ENCODE assay signal across 8 cellular contexts in the genomic region with DNA sequence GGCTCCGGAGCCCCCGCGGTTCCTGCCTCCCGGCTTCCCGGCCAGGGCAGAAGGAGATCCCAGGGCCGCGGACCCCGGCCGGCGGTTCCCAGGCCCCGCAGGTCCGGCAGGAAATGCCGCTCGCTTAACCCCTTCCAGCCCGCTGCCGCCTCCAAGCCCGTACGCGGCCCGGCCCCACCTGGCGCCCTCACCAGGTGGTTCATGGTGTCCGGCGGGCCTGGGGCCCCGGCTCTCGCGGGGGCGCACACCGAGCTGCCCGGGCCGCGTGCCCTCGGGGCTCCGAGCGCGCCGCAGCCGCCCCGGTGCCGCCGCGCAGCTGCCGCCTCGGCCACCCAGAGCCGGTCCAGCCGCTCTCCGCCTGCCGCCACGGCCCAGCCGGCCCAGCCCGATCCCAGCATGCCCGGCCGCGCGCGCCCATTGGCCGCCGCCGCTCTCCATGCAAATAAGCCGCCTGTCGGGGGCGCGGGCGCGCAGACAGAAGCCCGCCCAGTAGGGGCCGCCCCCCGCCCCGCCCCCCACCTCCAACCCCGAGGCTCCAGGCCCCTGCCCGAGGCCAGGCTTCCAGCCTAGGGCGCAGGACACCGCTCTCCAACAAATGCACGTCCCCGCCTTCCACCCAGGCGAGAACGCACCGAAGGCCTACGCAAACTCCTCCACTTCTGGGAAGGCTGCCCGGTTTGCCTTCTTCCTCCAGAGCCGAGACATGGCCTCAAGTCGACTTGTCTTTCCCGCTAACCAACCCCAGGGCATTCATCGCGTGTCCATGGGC. TPM values are rescaled to one million over a fixed set of nuclear protein-coding genes. Genes with fewer than 3 reads are reported as not detected.
DNase-seq lines count a peak whose midpoint lies in the region; ATAC-seq, FAIRE-seq and TF ChIP-seq lines count a peak whose summit lies in the region.

A gene with protein sequence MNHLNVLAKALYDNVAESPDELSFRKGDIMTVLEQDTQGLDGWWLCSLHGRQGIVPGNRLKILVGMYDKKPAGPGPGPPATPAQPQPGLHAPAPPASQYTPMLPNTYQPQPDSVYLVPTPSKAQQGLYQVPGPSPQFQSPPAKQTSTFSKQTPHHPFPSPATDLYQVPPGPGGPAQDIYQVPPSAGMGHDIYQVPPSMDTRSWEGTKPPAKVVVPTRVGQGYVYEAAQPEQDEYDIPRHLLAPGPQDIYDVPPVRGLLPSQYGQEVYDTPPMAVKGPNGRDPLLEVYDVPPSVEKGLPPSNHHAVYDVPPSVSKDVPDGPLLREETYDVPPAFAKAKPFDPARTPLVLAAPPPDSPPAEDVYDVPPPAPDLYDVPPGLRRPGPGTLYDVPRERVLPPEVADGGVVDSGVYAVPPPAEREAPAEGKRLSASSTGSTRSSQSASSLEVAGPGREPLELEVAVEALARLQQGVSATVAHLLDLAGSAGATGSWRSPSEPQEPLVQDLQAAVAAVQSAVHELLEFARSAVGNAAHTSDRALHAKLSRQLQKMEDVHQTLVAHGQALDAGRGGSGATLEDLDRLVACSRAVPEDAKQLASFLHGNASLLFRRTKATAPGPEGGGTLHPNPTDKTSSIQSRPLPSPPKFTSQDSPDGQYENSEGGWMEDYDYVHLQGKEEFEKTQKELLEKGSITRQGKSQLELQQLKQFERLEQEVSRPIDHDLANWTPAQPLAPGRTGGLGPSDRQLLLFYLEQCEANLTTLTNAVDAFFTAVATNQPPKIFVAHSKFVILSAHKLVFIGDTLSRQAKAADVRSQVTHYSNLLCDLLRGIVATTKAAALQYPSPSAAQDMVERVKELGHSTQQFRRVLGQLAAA (minus strand): TSS at position 345 of the 769 bp plus-strand sequence. CDS start 142 bp downstream, at position 203.

- peak within 1 kb of the TSS; percentile 84 for H4K8ac ChIP-seq in H1 (ENCODE audit: extremely low read depth, insufficient read depth, low read length)

- CTCF ChIA-PET in H1 (lab: Charles Lee; ENCODE audit: partially characterized antibody) = interaction anchor here (1.0 to 15.7 kb wide), 3 partner anchors 16 to 57 kb away, joined by 3 to 236 read pairs (median 4); no protein-coding TSS in a partner anchor

- H2AFZ ChIP-seq in H1 (ENCODE audit: low read length) = peak within 1 kb of the TSS; percentile 62; the same call in 1 of the 2 replicates

- no peak; a peak in 1 of 3 replicates for TF ChIP-seq POLR2A in H1 (IDR thresholded peaks at IDR 0.05; ENCODE audit: control extremely low read depth in 1 of 2, low read depth in 2 of 2, low read length in 2 of 2)

- H3K4ac ChIP-seq in H1 (replicated peaks; ENCODE audit: insufficient read length, low read depth, low read length) = peak within 1 kb of the TSS; percentile 94

- H2AK5ac ChIP-seq in H1 (ENCODE audit: low read depth, low read length) = peak within 1 kb of the TSS; percentile 97

- H3K27ac ChIP-seq in SJSA1 (peak within 1 kb of the TSS; percentile 92), H1 (ENCODE audit: low read depth, low read length) (peak within 1 kb of the TSS; percentile 84), lower lobe of right lung (peak within 1 kb of the TSS; percentile 90), subcutaneous abdominal adipose tissue (ENCODE audit: low read depth, low read length) (peak within 1 kb of the TSS; percentile 94)

- H4K91ac ChIP-seq in H1 (replicated peaks; ENCODE audit: insufficient read length, low read length) = peak within 1 kb of the TSS; percentile 98

- peak within 1 kb of the TSS; percentile 98 for H2BK15ac ChIP-seq in H1 (ENCODE audit: low read length)

- TF ChIP-seq CTCF in H1 (IDR thresholded peaks at IDR 0.05; ENCODE audit: control extremely low read depth in 1 of 3, insufficient read depth in 1 of 3, low read depth in 1 of 3, low read length in 3 of 3) = no peak
- peak; percentile 30 for TF ChIP-seq CTCF in lower lobe of right lung (IDR thresholded peaks at IDR 0.05)

- H3K4me3 ChIP-seq in SJSA1 (peak within 1 kb of the TSS; percentile 99), H1 (ENCODE audit: extremely low read depth in 1 of 4, insufficient read depth in 2 of 4, low read depth in 3 of 4, low read length in 4 of 4) (peak within 1 kb of the TSS; percentile 64 to 87 (median 68)), lower lobe of right lung (peak within 1 kb of the TSS; percentile 83), subcutaneous abdominal adipose tissue (ENCODE audit: low read depth in 1 of 5, low read length in 5 of 5) (peak within 1 kb of the TSS; percentile 64 to 75 (median 69))

- H3K56ac ChIP-seq in H1 (replicated peaks; ENCODE audit: insufficient read length, low read depth, low read length) = peak within 1 kb of the TSS; percentile 63

- peak within 1 kb of the TSS; percentile 78 for H4K5ac ChIP-seq in H1 (ENCODE audit: insufficient read length, low read depth, low read length)

- peak within 1 kb of the TSS; percentile 98 for H3K18ac ChIP-seq in H1 (ENCODE audit: extremely low read depth, low read length)

- H3K4me1 ChIP-seq in SJSA1 (replicated peaks) (peaks cover 93% of the 10 kb centered on the region), H1 (replicated peaks in 1 of 4; ENCODE audit: control insufficient read depth in 3 of 4, insufficient read depth in 4 of 4, low read length in 3 of 4) (peaks cover 13 to 76% (median 64%) of the 10 kb centered on the region in 4 experiments), lower lobe of right lung (peaks cover 91% of the 10 kb centered on the region), subcutaneous abdominal adipose tissue (ENCODE audit: control insufficient read depth in 5 of 5, insufficient read depth in 5 of 5, low read length in 5 of 5) (peaks cover 23 to 94% (median 87%) of the 10 kb centered on the region in 5 donors)

- no peaks in the 10 kb centered on the region for H3K9me3 ChIP-seq in SJSA1 (replicated peaks)
- H3K9me3 ChIP-seq in H1 (ENCODE audit: insufficient read depth in 2 of 2, low read depth in 1 of 2, low read length in 1 of 2) = no peaks in the 10 kb centered on the region
- H3K9me3 ChIP-seq in lower lobe of right lung = no peaks in the 10 kb centered on the region
- H3K9me3 ChIP-seq in subcutaneous abdominal adipose tissue (ENCODE audit: control insufficient read depth in 5 of 5, low read length in 5 of 5) = no peaks in the 10 kb centered on the region

- intact Hi-C loops in lower lobe of right lung (cut with DNase I) = no loop called here

- H2BK5ac ChIP-seq in H1 (ENCODE audit: low read depth, low read length) = peak within 1 kb of the TSS; percentile 98

- H2BK12ac ChIP-seq in H1 (ENCODE audit: low read depth, low read length) = peak within 1 kb of the TSS; percentile 97

- peak within 1 kb of the TSS; percentile 76 to 96 for H3K4me2 ChIP-seq in H1 (ENCODE audit: insufficient read depth in 1 of 2, low read depth in 2 of 2, low read length in 2 of 2)

- DNase-seq in NCI-H2107 treated with DMSO at 0.1 percent for 48 hours (lab: John Stamatoyannopoulos, UW; ENCODE audit: unreplicated experiment) (peak; percentile 19), NCI-H2107 (lab: John Stamatoyannopoulos, UW) (no peak), HUDEP-2 (lab: John Stamatoyannopoulos, UW; ENCODE audit: unreplicated experiment in 76 of 76) (peak in 66 of 76 experiments; percentile 17 to 82 (median 67)), SJSA1 (ENCODE audit: low read depth in 1 of 2, low spot score in 2 of 2) (peak; percentile 73 to 93), H1 (ENCODE audit: low read depth in 1 of 2, low spot score in 2 of 2) (peak; percentile 50 to 89), lower lobe of right lung (peak; percentile 93)

- ATAC-seq in GM21390 (IDR thresholded peaks at IDR 0.05; ENCODE audit: unreplicated experiment) = peak; percentile 78
- ATAC-seq in lower lobe of right lung = peak; percentile 86 to 87

- POLR2A ChIA-PET in H1 (lab: Charles Lee; ENCODE audit: partially characterized antibody) = interaction anchor here (0.9 to 16.2 kb wide), 9 partner anchors 13 to 316 kb away, joined by 3 to 375 read pairs (median 5); a partner anchor contains a TSS

- peaks cover 14% of the 10 kb centered on the region; the same call in 1 of the 2 replicates for H3K23me2 ChIP-seq in H1 (ENCODE audit: low read depth, low read length)

- TF ChIP-seq EP300 in H1 (IDR thresholded peaks at IDR 0.05; ENCODE audit: borderline replicate concordance in 1 of 2, low read depth in 2 of 2, low read length in 2 of 2) = no peak

- H4K20me1 ChIP-seq in H1 (replicated peaks in 1 of 2; ENCODE audit: control insufficient read depth in 1 of 2, insufficient read depth in 2 of 2, low read length in 2 of 2) = peaks cover 35 to 38% of the 10 kb centered on the region in 2 experiments

- H3K14ac ChIP-seq in H1 (ENCODE audit: insufficient read length) = no peak within 1 kb of the TSS

- H2BK120ac ChIP-seq in H1 (replicated peaks; ENCODE audit: low read depth, low read length) = peak within 1 kb of the TSS; percentile 47

- H2BK20ac ChIP-seq in H1 (ENCODE audit: low read length) = 0 out of 2 replicates have a peak within 1 kb of the TSS, but pooled peaks have one; percentile 100

- H3K36me3 ChIP-seq in SJSA1 (peaks cover 51% of the 10 kb centered on the region), H1 (ENCODE audit: control insufficient read depth in 2 of 4, insufficient read depth in 4 of 4, low read length in 3 of 4) (no peaks in the 10 kb centered on the region), lower lobe of right lung (no peaks in the 10 kb centered on the region), subcutaneous abdominal adipose tissue (ENCODE audit: control insufficient read depth in 5 of 5, insufficient read depth in 5 of 5, low read length in 5 of 5) (no peaks in the 10 kb centered on the region)

- H3K79me2 ChIP-seq in H1 (ENCODE audit: control insufficient read depth in 1 of 2, insufficient read depth in 2 of 2, low read length in 2 of 2) = peaks cover 27 to 79% of the 10 kb centered on the region in 2 experiments

- peaks cover 44% of the 10 kb centered on the region for H3K79me1 ChIP-seq in H1 (ENCODE audit: low read depth, low read length)

- FAIRE-seq in H1 (lab: Jason Lieb, UNC) = peak; percentile 36

- WGBS in H1 (ENCODE audit: extremely low coverage in 1 of 2, insufficient coverage in 1 of 2, insufficient read length in 1 of 2, insufficient replicate concordance in 2 of 2, low coverage in 1 of 2, low lambda C conversion rate in 2 of 2, missing lambda C conversion rate in 1 of 2), 2 experiments = 6% methylated on average over 45 of the region's 84 CpGs; no CpG with 5 or more reads in 1 of the 2 experiments

- no peaks in the 10 kb centered on the region for H3K27me3 ChIP-seq in SJSA1 (replicated peaks)
- no peaks in the 10 kb centered on the region; a peak in 1 of 7 replicates for H3K27me3 ChIP-seq in H1 (replicated peaks in 1 of 4; ENCODE audit: control insufficient read depth in 3 of 4, extremely low read depth in 1 of 4, insufficient read depth in 3 of 4, low read length in 3 of 4)
- no peaks in the 10 kb centered on the region for H3K27me3 ChIP-seq in lower lobe of right lung (ENCODE audit: low read depth)
- peaks cover 0 to 3% (median 0%) of the 10 kb centered on the region in 5 donors for H3K27me3 ChIP-seq in subcutaneous abdominal adipose tissue (ENCODE audit: control insufficient read depth in 5 of 5, insufficient read depth in 4 of 5, low read length in 5 of 5)

- no peak within 1 kb of the TSS for H3K23ac ChIP-seq in H1 (ENCODE audit: insufficient read length)

- H3K9ac ChIP-seq in H1 (replicated peaks in 1 of 4; ENCODE audit: extremely low read depth in 1 of 4, low read depth in 3 of 4, low read length in 3 of 4) = peak within 1 kb of the TSS; percentile 59 to 91 (median 73)
- peak within 1 kb of the TSS; percentile 26 to 77 (median 49) for H3K9ac ChIP-seq in subcutaneous abdominal adipose tissue (ENCODE audit: low read length in 5 of 5)

- TF ChIP-seq RAD21 in H1 (IDR thresholded peaks at IDR 0.05 in 1 of 2, conservative IDR thresholded peaks at IDR 0.05 in 1 of 2; ENCODE audit: low read depth in 2 of 2, low read length in 2 of 2) = no peak

RNA-seq across cellular contexts. Expression of the gene that starts here (rescaled TPM):
- total RNA-seq in SJSA1 (2014; rRNA removed; shearing (Covaris generic)) = 86.6 and 93.5 TPM in 2 replicates
- 103 and 105 TPM in 2 replicates for total RNA-seq in H1 (2021; fragmentation: NEBNext Ultra II Directional; extraction: Animal tissue kit (Norgen Biotek cat#: 25700))
- polyA plus RNA-seq in H1 (2011; rRNA removed) = 59.8 and 93.8 TPM in 2 replicates
- 51.9 TPM for polyA plus RNA-seq in H1 (2011; cell fraction: cytosol; rRNA removed)
- polyA plus RNA-seq in H1 (2011; cell fraction: nucleus; rRNA removed) = 130 TPM
- polyA plus RNA-seq in H1 (2012, experiment 1 of 2) = 42.6 to 68.8 TPM (median 64.7 TPM) in 4 replicates
- polyA plus RNA-seq in H1 (2012, experiment 2 of 2) = 54.8 TPM
- 83.5 TPM for polyA plus RNA-seq in H1 (2013, experiment 1 of 2)
- 83.4 TPM for polyA plus RNA-seq in H1 (2013, experiment 2 of 2)
- 19.1 and 21.8 TPM in 2 replicates for polyA minus RNA-seq in H1 (2011; rRNA and poly(A)+ RNA removed)
- polyA minus RNA-seq in H1 (2011; cell fraction: cytosol; rRNA and poly(A)+ RNA removed) = 43.2 TPM
- 75.0 TPM for polyA minus RNA-seq in H1 (2011; cell fraction: nucleus; rRNA and poly(A)+ RNA removed)
- 65.1 TPM for total RNA-seq in lower lobe of right lung
